Comparison of ENCODE assay signal across 15 cellular contexts in genomic region chr1:94596260-94596659, GRCh38. TPM values are rescaled to one million over a fixed set of nuclear protein-coding genes. Genes with fewer than 3 reads are reported as not detected.
DNase-seq lines count a peak whose midpoint lies in the region; ATAC-seq, FAIRE-seq and TF ChIP-seq lines count a peak whose summit lies in the region.
"Had no signal": no experiment of that assay in that cellular context is flagged by ENCODE, and none has a peak within 500 bp of the region (broad histone marks: within the 10 kb centered on the region; RNA-seq: fewer than 3 reads in every experiment).

No MANE protein-coding gene starts in this region.

- DNase-seq in Caco-2 (no peak), IMR-90 (no peak), H1 (ENCODE audit: low read depth in 1 of 2, low spot score in 2 of 2) (peak; percentile 5 to 47), trophoblast cell (no peak), ACHN (no peak), NCI-H526 treated with DMSO at 0.1 percent for 48 hours (lab: John Stamatoyannopoulos, UW) (no peak)
- no peak for DNase-seq in activated naive CD4-positive, alpha-beta T cell treated with Interleukin-2 at 50 U/mL for 16 hours
- DNase-seq: C1 segment of cervical spinal cord, DMS79, NCI-H187, NCI-H2227 treated with DMSO at 0.1 percent for 48 hours, NCI-H524, SHP77 had no signal

- dilution Hi-C loops in IMR-90 (cut with HindIII; ENCODE audit: low sequenced_read_pairs, unreplicated experiment), result no loop called here

- H4K91ac ChIP-seq in IMR-90 (ENCODE audit: insufficient read depth, low read depth, low read length) (peak overlapping the region; percentile 50; the same call in 1 of the 2 replicates), H1 (replicated peaks; ENCODE audit: insufficient read length, low read length) (no peak overlapping the region), trophoblast cell (ENCODE audit: low read depth, low read length) (peak overlapping the region; percentile 18)

- TF ChIP-seq EP300 in H1 (IDR thresholded peaks at IDR 0.05; ENCODE audit: borderline replicate concordance in 1 of 2, low read depth in 2 of 2, low read length in 2 of 2), result no peak

- no peak for TF ChIP-seq RAD21 in IMR-90 (IDR thresholded peaks at IDR 0.05; ENCODE audit: low read length)
- peak; percentile 48 to 58 for TF ChIP-seq RAD21 in H1 (IDR thresholded peaks at IDR 0.05 in 1 of 2, conservative IDR thresholded peaks at IDR 0.05 in 1 of 2; ENCODE audit: low read depth in 2 of 2, low read length in 2 of 2)

- H3K36me3 Mint-ChIP-seq in Caco-2 (ENCODE audit: insufficient read depth, unreplicated experiment), result peaks cover 4% of the 10 kb centered on the region

- TF ChIP-seq CTCF in Caco-2 (IDR thresholded peaks at IDR 0.05; ENCODE audit: insufficient read depth in 1 of 2, low read depth in 1 of 2, low read length in 1 of 2, severe bottlenecking in 1 of 2, unreplicated experiment in 1 of 2), result no peak
- no peak for TF ChIP-seq CTCF in IMR-90 (conservative IDR thresholded peaks at IDR 0.05; ENCODE audit: low read depth, low read length)
- TF ChIP-seq CTCF in H1 (IDR thresholded peaks at IDR 0.05; ENCODE audit: control extremely low read depth in 1 of 3, insufficient read depth in 1 of 3, low read depth in 1 of 3, low read length in 3 of 3), result peak; percentile 26 to 43 (median 31)

- H4K8ac ChIP-seq in IMR-90 (ENCODE audit: low read depth in 2 of 2, low read length in 2 of 2) (peak overlapping the region in 1 of 2 experiments; percentile 60; a peak in 1 of 4 replicates), H1 (ENCODE audit: extremely low read depth, insufficient read depth, low read length) (no peak overlapping the region), trophoblast cell (ENCODE audit: low read depth, low read length) (no peak overlapping the region)

- H3K4me3 ChIP-seq in Caco-2 (ENCODE audit: low read depth, low read length) (no peak overlapping the region), IMR-90 (ENCODE audit: insufficient read depth, low read depth, low read length) (no peak overlapping the region), H1 (ENCODE audit: extremely low read depth in 1 of 4, insufficient read depth in 2 of 4, low read depth in 3 of 4, low read length in 4 of 4) (no peak overlapping the region), trophoblast cell (ENCODE audit: low read depth, low read length) (no peak overlapping the region)
- H3K4me3 ChIP-seq: HAP-1, SK-N-MC had no signal

- no peak overlapping the region for H2AK9ac ChIP-seq in IMR-90 (replicated peaks; ENCODE audit: low read depth, low read length, poor library complexity)

- ATAC-seq in IMR-90 (ENCODE audit: low read depth), result no peak

- no peak overlapping the region; the same call in 2 of the 3 replicates for H2BK15ac ChIP-seq in IMR-90 (ENCODE audit: low read depth, low read length)
- H2BK15ac ChIP-seq in H1 (ENCODE audit: low read length), result no peak overlapping the region

- H3K27me3 ChIP-seq in Caco-2 (replicated peaks; ENCODE audit: control insufficient read depth, insufficient read depth, low read length), result no peaks in the 10 kb centered on the region
- H3K27me3 ChIP-seq in IMR-90 (ENCODE audit: control insufficient read depth, insufficient read depth, low read length), result peaks cover 3% of the 10 kb centered on the region
- H3K27me3 ChIP-seq in H1 (replicated peaks in 1 of 4; ENCODE audit: control insufficient read depth in 3 of 4, extremely low read depth in 1 of 4, insufficient read depth in 3 of 4, low read length in 3 of 4), result no peaks in the 10 kb centered on the region; a peak in 1 of 7 replicates
- no peaks in the 10 kb centered on the region for H3K27me3 ChIP-seq in trophoblast cell (ENCODE audit: insufficient read depth, low read length)

- H3K4me1 ChIP-seq in Caco-2 (peaks cover 13% of the 10 kb centered on the region), IMR-90 (ENCODE audit: control insufficient read depth, insufficient read depth, low read length) (peaks cover 9% of the 10 kb centered on the region), H1 (replicated peaks in 1 of 4; ENCODE audit: control insufficient read depth in 3 of 4, insufficient read depth in 4 of 4, low read length in 3 of 4) (no peaks in the 10 kb centered on the region; a peak in 1 of 7 replicates), trophoblast cell (ENCODE audit: control insufficient read depth in 1 of 2, insufficient read depth in 2 of 2, low read length in 2 of 2) (peaks cover 6 to 21% of the 10 kb centered on the region in 2 experiments)
- H3K4me1 ChIP-seq: HAP-1 had no signal

- H3K9me1 ChIP-seq in IMR-90 (ENCODE audit: insufficient read depth, low read length), result peaks cover 4% of the 10 kb centered on the region; the same call in 1 of the 2 replicates

- CTCF ChIA-PET in Caco-2 (lab: Charles Lee), result no interaction called here
- CTCF ChIA-PET in IMR-90 (lab: Yijun Ruan, JAX), result interaction anchor here (0.6 to 1.5 kb wide), 2 partner anchors 32 to 50 kb away, joined by 3 read pairs; no protein-coding TSS in a partner anchor
- CTCF ChIA-PET in H1 (lab: Charles Lee; ENCODE audit: partially characterized antibody), result interaction anchor here (1.0 to 15.5 kb wide), 13 partner anchors 8 to 208 kb away, joined by 3 to 148 read pairs (median 4); no protein-coding TSS in a partner anchor

- H4K5ac ChIP-seq in IMR-90 (ENCODE audit: low read depth, low read length) (peak overlapping the region; percentile 34; the same call in 1 of the 2 replicates), H1 (ENCODE audit: insufficient read length, low read depth, low read length) (no peak overlapping the region)

- H3K79me1 ChIP-seq in IMR-90 (ENCODE audit: low read depth in 1 of 2, low read length in 2 of 2) (no peaks in the 10 kb centered on the region), H1 (ENCODE audit: low read depth, low read length) (no peaks in the 10 kb centered on the region), trophoblast cell (ENCODE audit: low read length) (peaks cover 9% of the 10 kb centered on the region)

- H3K4me3 Mint-ChIP-seq in Caco-2 (ENCODE audit: unreplicated experiment), result no peak overlapping the region

- no peaks in the 10 kb centered on the region for H3K23me2 ChIP-seq in H1 (ENCODE audit: low read depth, low read length)

- H4K20me1 ChIP-seq in IMR-90 (ENCODE audit: insufficient read depth, low read length) (no peaks in the 10 kb centered on the region), H1 (replicated peaks in 1 of 2; ENCODE audit: control insufficient read depth in 1 of 2, insufficient read depth in 2 of 2, low read length in 2 of 2) (no peaks in the 10 kb centered on the region)

- H2BK12ac ChIP-seq in H1 (ENCODE audit: low read depth, low read length) (no peak overlapping the region), trophoblast cell (ENCODE audit: low read length) (no peak overlapping the region)

- H3K9ac ChIP-seq in IMR-90 (ENCODE audit: low read depth, low read length), result no peak overlapping the region
- no peak overlapping the region for H3K9ac ChIP-seq in H1 (replicated peaks in 1 of 4; ENCODE audit: extremely low read depth in 1 of 4, low read depth in 3 of 4, low read length in 3 of 4)
- no peak overlapping the region for H3K9ac ChIP-seq in trophoblast cell (ENCODE audit: low read length)

- H2AK5ac ChIP-seq in IMR-90 (ENCODE audit: low read depth, low read length) (peak overlapping the region; percentile 60), H1 (ENCODE audit: low read depth, low read length) (no peak overlapping the region), trophoblast cell (ENCODE audit: low read length) (peak overlapping the region; percentile 16)

- H2AFZ ChIP-seq in IMR-90 (replicated peaks; ENCODE audit: low read length, poor library complexity) (no peak overlapping the region), H1 (ENCODE audit: low read length) (no peak overlapping the region), trophoblast cell (ENCODE audit: insufficient read depth, low read length, poor library complexity) (no peak overlapping the region)

- 100% methylated on average over 1 of the region's 3 CpGs; no CpG with 5 or more reads in 1 of the 2 experiments for WGBS in IMR-90 (ENCODE audit: extremely low coverage in 2 of 2, insufficient read length in 1 of 2), 2 experiments
- WGBS in H1 (ENCODE audit: extremely low coverage in 1 of 2, insufficient coverage in 1 of 2, insufficient read length in 1 of 2, insufficient replicate concordance in 2 of 2, low coverage in 1 of 2, low lambda C conversion rate in 2 of 2, missing lambda C conversion rate in 1 of 2), 2 experiments, result 91% methylated on average over 3 of the region's 3 CpGs; no CpG with 5 or more reads in 1 of the 2 experiments
- no CpG with 5 or more reads among the region's 3 CpGs for WGBS in trophoblast cell (ENCODE audit: extremely low coverage, insufficient coverage, insufficient read length)

- H3K27ac ChIP-seq in IMR-90 (ENCODE audit: insufficient read depth, low read length) (no peak overlapping the region; the same call in 1 of the 2 replicates), H1 (ENCODE audit: low read depth, low read length) (no peak overlapping the region), trophoblast cell (ENCODE audit: low read depth, low read length) (no peak overlapping the region)
- H3K27ac ChIP-seq: SK-N-MC had no signal

- H3K4me2 ChIP-seq in IMR-90 (ENCODE audit: low read depth, low read length) (no peak overlapping the region), H1 (ENCODE audit: insufficient read depth in 1 of 2, low read depth in 2 of 2, low read length in 2 of 2) (no peak overlapping the region), trophoblast cell (ENCODE audit: low read length) (no peak overlapping the region)

- H3K9me3 ChIP-seq in Caco-2 (no peaks in the 10 kb centered on the region), IMR-90 (ENCODE audit: control insufficient read depth, insufficient read depth, low read length) (0 out of 2 replicates have a peak, but pooled peaks cover 3% of the 10 kb centered on the region), H1 (ENCODE audit: insufficient read depth in 2 of 2, low read depth in 1 of 2, low read length in 1 of 2) (no peaks in the 10 kb centered on the region), trophoblast cell (ENCODE audit: insufficient read depth, low read depth, low read length) (no peaks in the 10 kb centered on the region)
- H3K9me3 ChIP-seq: HAP-1 had no signal

- TF ChIP-seq POLR2A in IMR-90 (IDR thresholded peaks at IDR 0.05; ENCODE audit: low read depth, low read length) (no peak), H1 (IDR thresholded peaks at IDR 0.05; ENCODE audit: control extremely low read depth in 1 of 2, low read depth in 2 of 2, low read length in 2 of 2) (no peak)

- peak overlapping the region; percentile 65 for H3K14ac ChIP-seq in IMR-90 (replicated peaks; ENCODE audit: low read depth, low read length)
- H3K14ac ChIP-seq in H1 (ENCODE audit: insufficient read length), result no peak overlapping the region
- no peak overlapping the region for H3K14ac ChIP-seq in trophoblast cell (ENCODE audit: low read length)

- H2BK5ac ChIP-seq in IMR-90 (ENCODE audit: low read depth, low read length, poor library complexity, severe bottlenecking) (no peak overlapping the region), H1 (ENCODE audit: low read depth, low read length) (no peak overlapping the region), trophoblast cell (ENCODE audit: low read depth, low read length, poor library complexity) (no peak overlapping the region)

- in situ Hi-C loops in IMR-90 (cut with MboI; ENCODE audit: low sequenced_read_pairs) (no loop called here), ACHN (cut with HindIII; ENCODE audit: low pct_ligation_motif_present, low pct_unique_long_range_greater_than_20kb, low sequenced_read_pairs) (no loop called here)

- H3K27me3 Mint-ChIP-seq in Caco-2 (ENCODE audit: insufficient read depth, unreplicated experiment), result no peaks in the 10 kb centered on the region

- H3K9me3 Mint-ChIP-seq in Caco-2 (ENCODE audit: unreplicated experiment), result no peaks in the 10 kb centered on the region

- H4K12ac ChIP-seq in trophoblast cell (ENCODE audit: low read depth, low read length), result no peak overlapping the region

- POLR2A ChIA-PET in Caco-2 (lab: Charles Lee), result no interaction called here
- POLR2A ChIA-PET in IMR-90 (lab: Charles Lee; ENCODE audit: unreplicated experiment), result interaction anchor here (0.9 kb wide), 1 partner anchor 54 kb away, joined by 3 read pairs; the partner anchor contains the start of gene F3
- POLR2A ChIA-PET in H1 (lab: Charles Lee; ENCODE audit: partially characterized antibody), result no interaction called here

- H3K18ac ChIP-seq in IMR-90 (ENCODE audit: low read depth, low read length), result peak overlapping the region; percentile 24; the same call in 1 of the 2 replicates
- H3K18ac ChIP-seq in H1 (ENCODE audit: extremely low read depth, low read length), result no peak overlapping the region
- H3K18ac ChIP-seq in trophoblast cell (ENCODE audit: low read length), result no peak overlapping the region

- intact Hi-C loops in Caco-2 (cut with micrococcal nuclease; ENCODE audit: unreplicated experiment) (no loop called here), IMR-90 (cut with micrococcal nuclease) (no loop called here)

- H3K4ac ChIP-seq in IMR-90 (ENCODE audit: low read depth, low read length), result peak overlapping the region; percentile 73
- no peak overlapping the region for H3K4ac ChIP-seq in H1 (replicated peaks; ENCODE audit: insufficient read length, low read depth, low read length)
- H3K4ac ChIP-seq in trophoblast cell (ENCODE audit: low read depth, low read length), result no peak overlapping the region

- H3K36me3 ChIP-seq in Caco-2 (ENCODE audit: control insufficient read depth, insufficient read depth, low read length) (no peaks in the 10 kb centered on the region), IMR-90 (ENCODE audit: control insufficient read depth, insufficient read depth, low read length) (no peaks in the 10 kb centered on the region), H1 (ENCODE audit: control insufficient read depth in 2 of 4, insufficient read depth in 4 of 4, low read length in 3 of 4) (no peaks in the 10 kb centered on the region), trophoblast cell (ENCODE audit: control insufficient read depth in 1 of 2, insufficient read depth in 2 of 2, low read length in 2 of 2) (no peaks in the 10 kb centered on the region)
- H3K36me3 ChIP-seq: HAP-1 had no signal

- BruUV-seq in Caco-2 (replicated peaks; lab: Mats Ljungman, UMichigan) (no TSS peak), IMR-90 (replicated peaks; lab: Mats Ljungman, UMichigan) (no TSS peak)

- no peak overlapping the region for H3K56ac ChIP-seq in IMR-90 (ENCODE audit: extremely low read depth, insufficient read depth, low read length)
- H3K56ac ChIP-seq in H1 (replicated peaks; ENCODE audit: insufficient read length, low read depth, low read length), result no peak overlapping the region

- H2BK20ac ChIP-seq in IMR-90 (ENCODE audit: low read depth, low read length), result peak overlapping the region; percentile 76
- no peak overlapping the region for H2BK20ac ChIP-seq in H1 (ENCODE audit: low read length)

- H3K23ac ChIP-seq in IMR-90 (ENCODE audit: low read depth, low read length) (0 out of 2 replicates have a peak overlapping the region, but pooled peaks have one; percentile 21), H1 (ENCODE audit: insufficient read length) (no peak overlapping the region), trophoblast cell (ENCODE audit: low read length) (no peak overlapping the region)

- H2BK120ac ChIP-seq in IMR-90 (ENCODE audit: low read depth, low read length) (peak overlapping the region; percentile 75), H1 (replicated peaks; ENCODE audit: low read depth, low read length) (no peak overlapping the region), trophoblast cell (ENCODE audit: insufficient read depth, low read length, poor library complexity) (no peak overlapping the region)

- H3K4me1 Mint-ChIP-seq in Caco-2 (ENCODE audit: low read depth, unreplicated experiment), result peaks cover 18% of the 10 kb centered on the region

- peak overlapping the region; percentile 77 for H3K27ac Mint-ChIP-seq in Caco-2 (ENCODE audit: unreplicated experiment)

- no peak for FAIRE-seq in H1 (lab: Jason Lieb, UNC)

- H3K79me2 ChIP-seq in H1 (ENCODE audit: control insufficient read depth in 1 of 2, insufficient read depth in 2 of 2, low read length in 2 of 2) (no peaks in the 10 kb centered on the region), trophoblast cell (ENCODE audit: control insufficient read depth, insufficient read depth, low read length, poor library complexity) (no peaks in the 10 kb centered on the region)

RNA-seq across cellular contexts. Expression of gene F3, which starts 54.7 kb away (rescaled TPM):
- total RNA-seq in Caco-2 (2022) (21.7 and 28.5 TPM in 2 replicates), IMR-90 (2012; rRNA removed) (75.6 and 102 TPM in 2 replicates)
- polyA plus RNA-seq in IMR-90 (2012; rRNA removed) (99.0 and 126 TPM in 2 replicates), H1 (2011; rRNA removed) (2.6 TPM in 2 replicates)
- 45.0 and 45.1 TPM in 2 replicates for polyA plus RNA-seq in IMR-90 (2012; cell fraction: cytosol; rRNA removed)
- 88.3 and 572 TPM in 2 replicates for polyA plus RNA-seq in IMR-90 (2012; cell fraction: nucleus; rRNA removed; ENCODE audit: low replicate concordance)
- 6.1 and 8.6 TPM in 2 replicates for total RNA-seq in H1 (2021; fragmentation: NEBNext Ultra II Directional; extraction: Animal tissue kit (Norgen Biotek cat#: 25700))
- polyA plus RNA-seq in H1 (2011; cell fraction: cytosol; rRNA removed), result 2.9 TPM
- polyA plus RNA-seq in H1 (2011; cell fraction: nucleus; rRNA removed), result 2.4 TPM
- 3.7 to 6.1 TPM (median 4.2 TPM) in 4 replicates for polyA plus RNA-seq in H1 (2012, experiment 1 of 2)
- polyA plus RNA-seq in H1 (2012, experiment 2 of 2), result 1.00 TPM
- polyA plus RNA-seq in H1 (2013, experiment 1 of 2), result 6.3 TPM
- polyA plus RNA-seq in H1 (2013, experiment 2 of 2), result 7.0 TPM
- 4.7 and 10.4 TPM in 2 replicates for polyA minus RNA-seq in H1 (2011; rRNA and poly(A)+ RNA removed)
- 2.7 TPM for polyA minus RNA-seq in H1 (2011; cell fraction: cytosol; rRNA and poly(A)+ RNA removed)
- polyA minus RNA-seq in H1 (2011; cell fraction: nucleus; rRNA and poly(A)+ RNA removed), result 10.0 TPM
- polyA plus RNA-seq in trophoblast cell (2013), result 43.0 and 43.9 TPM in 2 replicates

Comparison
In these comparisons a context has a peak if more than half of its experiments do, and no peak if none do; other contexts are left out.
1. DNase-seq: peak in H1 (2 of 2); none in Caco-2 (0 of 2), IMR-90 (single experiment), trophoblast cell (0 of 2), activated naive CD4-positive, alpha-beta T cell treated with Interleukin-2 at 50 U/mL for 16 hours (single experiment), ACHN (single experiment) and NCI-H526 treated with DMSO at 0.1 percent for 48 hours (single experiment).
2. CTCF ChIP-seq: peak in H1 (3 of 3); none in Caco-2 (0 of 2) and IMR-90 (single experiment).